ENCODE assay signal across 8 cellular contexts in genomic region chr5:1763548-1763911, GRCh38. TPM values are rescaled to one million over a fixed set of nuclear protein-coding genes. Genes with fewer than 3 reads are reported as not detected.
DNase-seq lines count a peak whose midpoint lies in the region; ATAC-seq, FAIRE-seq and TF ChIP-seq lines count a peak whose summit lies in the region.

No MANE protein-coding gene starts in this region.

- TF ChIP-seq POLR2A in stomach (IDR thresholded peaks at IDR 0.05) = no peak

- no peak overlapping the region for H3K4me3 ChIP-seq in BLaER1 treated with 17β-estradiol and CSF1 and Interleukin-3, amounts not matched to agents 10 nM and 100 nM
- H3K4me3 ChIP-seq in cardiac fibroblast (replicated peaks in 1 of 2; ENCODE audit: low read depth in 2 of 2, low read length in 2 of 2) (no peak overlapping the region), kidney (ENCODE audit: low read length in 2 of 2) (no peak overlapping the region), stomach (no peak overlapping the region)

- H4K20me1 ChIP-seq in BLaER1 treated with 17β-estradiol and CSF1 and Interleukin-3, amounts not matched to agents 10 nM and 100 nM = peaks cover 0 to 7% (median 0%) of the 10 kb centered on the region in 11 experiments; a peak in 2 of 22 replicates

- WGBS in stomach, 5 donors = 25 to 36% (median 27%) methylated on average over 10 to 15 of the region's 15 CpGs

- FAIRE-seq in kidney (lab: Jason Lieb, UNC) = no peak

- peak; percentile 87 for TF ChIP-seq CTCF in cardiac fibroblast (IDR thresholded peaks at IDR 0.05; ENCODE audit: low read depth, low read length)
- TF ChIP-seq CTCF in kidney (IDR thresholded peaks at IDR 0.05; ENCODE audit: borderline replicate concordance, extremely low read depth, insufficient read depth) = peak; percentile 40
- TF ChIP-seq CTCF in stomach (IDR thresholded peaks at IDR 0.05) = peak in 4 of 7 experiments; percentile 14 to 44 (median 22)

- TF ChIP-seq EP300 in stomach (IDR thresholded peaks at IDR 0.05) = no peak

- ATAC-seq in HG02763 (IDR thresholded peaks at IDR 0.05; ENCODE audit: unreplicated experiment) = no peak

- intact Hi-C loops in kidney (cut with DNase I) = no loop called here
- intact Hi-C loops in stomach (cut with DNase I; ENCODE audit: low total_unique reads) = loop anchor here (10.0 kb wide), 1 partner anchor 281 kb away; no protein-coding TSS in a partner anchor

- no peak overlapping the region for H3K9ac ChIP-seq in BLaER1 treated with 17β-estradiol and CSF1 and Interleukin-3, amounts not matched to agents 10 nM and 100 nM
- H3K9ac ChIP-seq in kidney (ENCODE audit: low read length in 2 of 2) = no peak overlapping the region

- DNase-seq in GM19240 (ENCODE audit: insufficient read length, low spot score) (peak; percentile 57), SHP77 treated with DMSO at 0.1 percent for 48 hours (lab: John Stamatoyannopoulos, UW) (peak; percentile 3), cardiac fibroblast (ENCODE audit: low read depth in 2 of 2) (peak; percentile 80 to 81), kidney (peak; percentile 69), stomach (no peak)
- no peak for DNase-seq in activated CD4-positive, CD25-positive, alpha-beta regulatory T cell treated with anti-CD3 and anti-CD28 coated beads, Interleukin-2, amount 50 U/mL, for 72 hours

- peak overlapping the region in 9 of 11 experiments; percentile 60 to 90 (median 78); a peak in 17 of 22 replicates for H3K4me2 ChIP-seq in BLaER1 treated with 17β-estradiol and CSF1 and Interleukin-3, amounts not matched to agents 10 nM and 100 nM

- no peaks in the 10 kb centered on the region for H3K36me3 ChIP-seq in BLaER1 treated with 17β-estradiol and CSF1 and Interleukin-3, amounts not matched to agents 10 nM and 100 nM
- H3K36me3 ChIP-seq in kidney (ENCODE audit: control insufficient read depth in 1 of 2, insufficient read depth in 2 of 2, low read length in 2 of 2) (no peaks in the 10 kb centered on the region), stomach (no peaks in the 10 kb centered on the region)

- H3K4me1 ChIP-seq in BLaER1 treated with 17β-estradiol and CSF1 and Interleukin-3, amounts not matched to agents 10 nM and 100 nM = peaks cover 18 to 56% (median 50%) of the 10 kb centered on the region in 10 experiments
- H3K4me1 ChIP-seq in kidney (ENCODE audit: control insufficient read depth in 1 of 2, insufficient read depth in 1 of 2, low read depth in 1 of 2, low read length in 2 of 2) (no peaks in the 10 kb centered on the region), stomach (no peaks in the 10 kb centered on the region)

- no peak overlapping the region for H3K27ac ChIP-seq in BLaER1 treated with 17β-estradiol and CSF1 and Interleukin-3, amounts not matched to agents 10 nM and 100 nM
- no peak overlapping the region for H3K27ac ChIP-seq in kidney (ENCODE audit: low read depth in 2 of 2, low read length in 2 of 2)
- H3K27ac ChIP-seq in stomach = no peak overlapping the region

- H3K27me3 ChIP-seq in BLaER1 treated with 17β-estradiol and CSF1 and Interleukin-3, amounts not matched to agents 10 nM and 100 nM = peaks cover 0 to 54% (median 9%) of the 10 kb centered on the region in 11 experiments; a peak in 16 of 22 replicates
- H3K27me3 ChIP-seq in stomach = peaks cover 0 to 67% (median 8%) of the 10 kb centered on the region in 3 donors

- peaks cover 4 to 8% (median 5%) of the 10 kb centered on the region in 11 experiments for H3K9me3 ChIP-seq in BLaER1 treated with 17β-estradiol and CSF1 and Interleukin-3, amounts not matched to agents 10 nM and 100 nM (replicated peaks in 1 of 11)
- H3K9me3 ChIP-seq in kidney (ENCODE audit: control insufficient read depth in 1 of 2, low read length in 2 of 2) = no peaks in the 10 kb centered on the region
- peaks cover 0 to under 1% (median 0%) of the 10 kb centered on the region in 4 donors for H3K9me3 ChIP-seq in stomach

RNA-seq across cellular contexts. Expression of gene MRPL36, which starts 36.1 kb away (rescaled TPM):
- total RNA-seq in kidney (29.6 TPM), stomach (10 to 100 TPM in 4 of 5 donors, 1 to 10 TPM in 1; 4.9 to 96.9 (median 26.7) TPM)
- polyA plus RNA-seq in kidney (ENCODE audit: insufficient read depth, low read depth, low replicate concordance) (96.7 TPM), stomach (100 to 1,000 TPM in 1 of 3 donors, 10 to 100 TPM in 2; 67.4 to 101 (median 90.0) TPM)

RNA-seq across cellular contexts. Expression of gene NDUFS6, which starts 37.7 kb away (rescaled TPM):
- 31.1 TPM for total RNA-seq in kidney
- polyA plus RNA-seq in kidney (ENCODE audit: insufficient read depth, low read depth, low replicate concordance) = 164 TPM
- 10 to 100 TPM in 4 of 5 donors, not detected in 1; 12.8 to 86.0 (median 39.7) TPM for total RNA-seq in stomach
- polyA plus RNA-seq in stomach = 10 to 100 TPM; 92.6 to 95.0 (median 93.3) TPM

Comparison
In these comparisons a context has a peak if more than half of its experiments do, and no peak if none do; other contexts are left out.
1. DNase-seq: peak in GM19240 (single experiment), SHP77 treated with DMSO at 0.1 percent for 48 hours (single experiment), cardiac fibroblast (2 of 2) and kidney (single experiment); none in stomach (single experiment) and activated CD4-positive, CD25-positive, alpha-beta regulatory T cell treated with anti-CD3 and anti-CD28 coated beads, Interleukin-2, amount 50 U/mL, for 72 hours (single experiment).
2. CTCF ChIP-seq: peak in every context shown above with its lines; median percentile 87 in cardiac fibroblast; 40 in kidney; 22 in stomach.